ENCODE assay signal across 19 cellular contexts in genomic region chr2:137987011-137987410, GRCh38. TPM values are rescaled to one million over a fixed set of nuclear protein-coding genes. Genes with fewer than 3 reads are reported as not detected.
DNase-seq lines count a peak whose midpoint lies in the region; ATAC-seq and FAIRE-seq lines count a peak whose summit lies in the region.
"Had no signal": no experiment of that assay in that cellular context is flagged by ENCODE, and none has a peak within 500 bp of the region (broad histone marks: within the 10 kb centered on the region; RNA-seq: fewer than 3 reads in every experiment).

No MANE protein-coding gene starts in this region.

- FAIRE-seq in endometrium (lab: Jason Lieb, UNC): peak; percentile 76
- FAIRE-seq: A204.1, D721Med, H1, HTR-8/SVneo had no signal

- intact Hi-C loops in left ventricle myocardium superior (cut with micrococcal nuclease): no loop called here

- ATAC-seq in left ventricle myocardium superior: no peak

- DNase-seq in LHCN-M2 (ENCODE audit: low read depth) (peak; percentile 72), myocyte (ENCODE audit: low read depth) (peak; percentile 13), left ventricle myocardium superior (no peak), globus pallidus (ENCODE audit: low spot score) (no peak)
- DNase-seq in central memory CD4-positive, alpha-beta T cell: no peak
- DNase-seq: ACHN; BE2C; C1 segment of cervical spinal cord; Caco-2; CD4-positive, CD25-positive, alpha-beta regulatory T cell; CD8-positive, alpha-beta memory T cell; GDM1; H9 had no signal

RNA-seq across cellular contexts. Expression of gene HNMT, which starts 22.7 kb away (rescaled TPM):
- total RNA-seq in LHCN-M2 (2014; rRNA removed): 45.6 and 55.7 TPM in 2 replicates
- polyA plus RNA-seq in LHCN-M2 (2012): 28.6 TPM
- 40.2 and 43.8 TPM in 2 replicates for total RNA-seq in myocyte
- polyA plus RNA-seq in myocyte (2012): 41.4 TPM
- total RNA-seq in left ventricle myocardium superior: 11.0 TPM
- total RNA-seq: CD4-positive, CD25-positive, alpha-beta regulatory T cell had no signal
- polyA plus RNA-seq: CD4-positive, CD25-positive, alpha-beta regulatory T cell; CD8-positive, alpha-beta memory T cell; IgD-negative memory B cell had no signal

Comparison
In these comparisons a context has a peak if more than half of its experiments do, and no peak if none do; other contexts are left out.
1. DNase-seq: peak in LHCN-M2 (single experiment) and myocyte (single experiment); none in central memory CD4-positive, alpha-beta T cell (single experiment), left ventricle myocardium superior (single experiment) and globus pallidus (single experiment).